ENCODE assay signal across 11 cellular contexts in the genomic region with DNA sequence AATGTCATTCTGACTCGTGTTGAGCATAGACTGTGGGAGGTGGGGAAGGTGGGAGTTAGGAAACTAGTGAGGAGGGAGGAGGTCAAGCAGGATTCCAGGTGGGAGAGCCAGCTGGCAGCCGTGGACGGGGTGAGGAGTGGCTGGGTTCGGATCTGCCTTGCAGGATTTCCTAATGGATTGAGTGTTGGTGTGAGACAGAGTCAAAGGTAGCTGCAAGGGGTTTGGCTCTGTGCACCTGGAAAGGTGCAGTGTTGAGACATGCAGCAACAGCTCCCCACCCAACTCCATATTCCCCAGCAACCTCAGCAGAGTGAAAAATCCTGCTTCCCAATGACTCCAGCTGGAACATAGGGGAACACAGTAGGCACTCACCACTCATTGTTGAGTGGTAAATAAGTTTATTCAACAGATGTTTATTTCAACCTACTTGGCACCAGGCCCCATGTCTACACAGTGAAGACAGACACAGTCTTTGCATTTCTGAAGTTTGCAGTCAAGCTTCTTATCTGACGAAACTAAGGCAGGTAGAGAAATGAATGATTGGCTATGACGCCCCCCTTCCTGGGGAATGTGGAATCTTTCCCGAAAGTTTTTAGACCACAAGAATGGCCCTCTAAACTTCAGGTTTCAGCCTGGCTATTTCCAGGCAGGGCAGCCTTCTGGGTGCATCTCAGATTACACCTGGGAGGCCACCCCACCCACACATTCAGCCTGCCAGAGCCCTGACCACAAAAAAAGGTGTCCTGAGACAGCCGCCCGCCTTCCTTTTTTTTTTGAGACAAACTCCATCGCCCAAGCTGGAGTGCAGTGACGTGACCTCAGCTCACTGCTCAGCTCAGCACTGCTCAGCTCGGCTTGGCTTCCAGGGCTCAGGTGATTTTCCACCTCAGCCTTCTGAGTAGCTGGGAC. TPM values are rescaled to one million over a fixed set of nuclear protein-coding genes. Genes with fewer than 3 reads are reported as not detected.
A peak's percentile ranks its signal among the peaks of the same experiment; 100 is the strongest.
DNase-seq lines count a peak whose midpoint lies in the region; ATAC-seq, FAIRE-seq and TF ChIP-seq lines count a peak whose summit lies in the region.
"Had no signal": no experiment of that assay in that cellular context is flagged by ENCODE, and none has a peak within 500 bp of the region (broad histone marks: within the 10 kb centered on the region; RNA-seq: fewer than 3 reads in every experiment).

No MANE protein-coding gene starts in this region.

- TF ChIP-seq CTCF in astrocyte (IDR thresholded peaks at IDR 0.05; ENCODE audit: insufficient read depth, low read depth, low read length) (no peak), nephron (IDR thresholded peaks at IDR 0.05; ENCODE audit: unreplicated experiment in 3 of 3) (no peak)

- in situ Hi-C loops in Caki2 (cut with HindIII; ENCODE audit: low pct_unique_long_range_greater_than_20kb, low sequenced_read_pairs), result no loop called here

- H2AFZ ChIP-seq in astrocyte (ENCODE audit: low read depth, low read length), result no peak overlapping the region

- ATAC-seq in HG02678 (IDR thresholded peaks at IDR 0.05; ENCODE audit: unreplicated experiment), result peak; percentile 50

- H3K9me3 Mint-ChIP-seq in astrocyte (ENCODE audit: unreplicated experiment), result no peaks in the 10 kb centered on the region
- H3K9me3 Mint-ChIP-seq in nephron, result no peaks in the 10 kb centered on the region

- no peak overlapping the region for H3K9ac ChIP-seq in astrocyte (ENCODE audit: low read length)

- H3K27me3 Mint-ChIP-seq in astrocyte (ENCODE audit: low read depth, unreplicated experiment), result peaks cover 11% of the 10 kb centered on the region
- peaks cover 22% of the 10 kb centered on the region for H3K27me3 Mint-ChIP-seq in nephron (ENCODE audit: low read depth)

- H3K4me1 Mint-ChIP-seq in astrocyte (ENCODE audit: low read depth, unreplicated experiment), result peaks cover 12% of the 10 kb centered on the region
- H3K4me1 Mint-ChIP-seq in nephron, result peaks cover 20% of the 10 kb centered on the region

- H3K9me3 ChIP-seq in astrocyte (ENCODE audit: insufficient read depth, low read depth, low read length), result no peaks in the 10 kb centered on the region

- H3K4me2 ChIP-seq in astrocyte (ENCODE audit: low read length), result no peak overlapping the region

- peaks cover 8% of the 10 kb centered on the region for H3K4me1 ChIP-seq in astrocyte (ENCODE audit: insufficient read depth, low read length)

- no peaks in the 10 kb centered on the region for H3K79me2 ChIP-seq in astrocyte (ENCODE audit: insufficient read depth, low read length)

- no peak overlapping the region for H3K27ac ChIP-seq in astrocyte (ENCODE audit: low read depth, low read length)

- DNase-seq in Caki2 (ENCODE audit: low read depth) (peak; percentile 21), astrocyte (ENCODE audit: low read depth) (peak; percentile 74), dermis blood vessel endothelial cell (no peak), RKO (ENCODE audit: low spot score) (no peak), ecto neural progenitor cell (ENCODE audit: low spot score) (no peak)
- no peak for DNase-seq in activated CD8-positive, alpha-beta memory T cell treated with anti-CD3 and anti-CD28 coated beads, Interleukin-2, amount 50 U/mL, for 48 hours
- DNase-seq: central memory CD4-positive, alpha-beta T cell; hypothalamus; stimulated activated naive CD4-positive, alpha-beta T cell treated with Interleukin-2 at 50 U/mL for 16 hours had no signal

- no peak overlapping the region for H3K27ac Mint-ChIP-seq in astrocyte (ENCODE audit: unreplicated experiment)
- H3K27ac Mint-ChIP-seq in nephron, result peak overlapping the region; percentile 83 to 94 (median 86)

- no peaks in the 10 kb centered on the region for H4K20me1 ChIP-seq in astrocyte (ENCODE audit: insufficient read depth, low read length)

- no peak for FAIRE-seq in astrocyte (lab: Jason Lieb, UNC)

- H3K4me3 ChIP-seq in astrocyte (ENCODE audit: insufficient read depth, low read depth, low read length), result no peak overlapping the region

- H3K36me3 Mint-ChIP-seq in astrocyte (ENCODE audit: low read depth, unreplicated experiment) (no peaks in the 10 kb centered on the region), nephron (ENCODE audit: low read depth) (no peaks in the 10 kb centered on the region)

- no peaks in the 10 kb centered on the region for H3K27me3 ChIP-seq in astrocyte (ENCODE audit: insufficient read depth, low read length)

- no peaks in the 10 kb centered on the region for H3K36me3 ChIP-seq in astrocyte (ENCODE audit: insufficient read depth, low read length)

- H3K4me3 Mint-ChIP-seq in astrocyte (ENCODE audit: unreplicated experiment) (no peak overlapping the region), nephron (no peak overlapping the region)

RNA-seq across cellular contexts. Expression of a gene that starts 37.9 kb away (rescaled TPM):
- 1.0 and 2.0 TPM in 2 replicates for total RNA-seq in Caki2 (2014; rRNA removed; shearing (Covaris generic); ENCODE audit: low replicate concordance)
- total RNA-seq in astrocyte (0.72 and 2.5 TPM in 2 replicates), dermis blood vessel endothelial cell (0.09 TPM in 1 of 2 replicates, not detected in the other)

Comparison
In these comparisons a context has a peak if more than half of its experiments do, and no peak if none do; other contexts are left out.
1. DNase-seq: peak in Caki2 (single experiment) and astrocyte (single experiment); none in dermis blood vessel endothelial cell (single experiment), RKO (single experiment), activated CD8-positive, alpha-beta memory T cell treated with anti-CD3 and anti-CD28 coated beads, Interleukin-2, amount 50 U/mL, for 48 hours (single experiment) and ecto neural progenitor cell (single experiment).